ENCODE assay signal across 1 cellular context in genomic region chr11:10550988-10551657, GRCh38.
TF ChIP-seq lines count a peak whose summit lies in the region.

No MANE protein-coding gene starts in this region.

TF ChIP-seq in HepG2, 621 proteins besides CTCF, POLR2A, EP300 and RAD21:
- TF ChIP-seq ZNF576 (CRISPR knock-in tag; IDR thresholded peaks at IDR 0.05) = no peak
- no peak for TF ChIP-seq GATA4 (IDR thresholded peaks at IDR 0.05; ENCODE audit: borderline replicate concordance, low read depth)
- TF ChIP-seq ZNF441 (CRISPR knock-in tag; IDR thresholded peaks at IDR 0.05; ENCODE audit: borderline replicate concordance) = peak; percentile 89
- TF ChIP-seq NFRKB (IDR thresholded peaks at IDR 0.05) = no peak
TF ChIP-seq in HepG2: peak in this region for 1.
